8 cellular contexts compared by ENCODE assay signal in the genomic region with DNA sequence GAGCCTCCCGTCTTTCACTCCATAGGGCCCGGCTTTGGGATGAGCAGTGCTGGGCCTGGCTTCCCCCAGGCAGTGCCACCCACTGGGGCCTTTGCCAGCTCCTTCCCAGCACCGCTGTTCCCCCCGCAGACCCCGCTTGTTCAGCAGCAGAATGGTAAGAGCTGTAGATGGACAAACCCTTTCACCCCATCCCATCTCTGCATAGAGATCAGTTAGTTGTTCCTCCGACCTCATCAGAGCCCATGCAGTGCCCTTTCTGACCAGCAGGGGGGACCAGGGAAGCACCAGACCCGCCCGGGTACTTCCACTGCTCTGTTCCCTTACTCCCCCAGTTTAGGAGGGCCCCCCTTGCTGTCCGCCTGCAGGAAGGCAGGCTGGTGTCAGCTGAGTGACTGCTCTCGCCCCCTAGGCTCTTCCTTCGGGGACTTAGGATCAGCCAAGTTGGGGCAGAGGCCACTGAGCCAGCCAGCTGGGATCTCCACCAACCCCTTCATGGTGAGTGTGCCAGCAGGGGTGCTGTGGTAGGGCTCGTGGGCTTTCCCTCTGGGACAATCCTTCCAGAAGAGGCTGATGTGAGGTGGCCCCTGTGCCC. TPM values are rescaled to one million over a fixed set of nuclear protein-coding genes. Genes with fewer than 3 reads are reported as not detected.
DNase-seq lines count a peak whose midpoint lies in the region; ATAC-seq and TF ChIP-seq lines count a peak whose summit lies in the region.

No MANE protein-coding gene starts in this region.

- no peak for TF ChIP-seq EP300 in neural cell (conservative IDR thresholded peaks at IDR 0.05; ENCODE audit: poor library complexity, severe bottlenecking)

- H3K4me3 Mint-ChIP-seq in CD4-positive, alpha-beta T cell = no peak overlapping the region
- H3K4me3 Mint-ChIP-seq in activated T-cell treated with anti-CD3 and anti-CD28 coated beads, Interleukin-2, amount 50 U/mL, for 4 hours = no peak overlapping the region

- WGBS in testis, 2 donors = 40 to 51% methylated on average over 9 to 12 of the region's 12 CpGs

- no peaks in the 10 kb centered on the region for H3K27me3 Mint-ChIP-seq in CD4-positive, alpha-beta T cell
- no peaks in the 10 kb centered on the region for H3K27me3 Mint-ChIP-seq in activated T-cell treated with anti-CD3 and anti-CD28 coated beads, Interleukin-2, amount 50 U/mL, for 4 hours (ENCODE audit: low read depth)

- peaks cover 36% of the 10 kb centered on the region for H3K36me3 Mint-ChIP-seq in CD4-positive, alpha-beta T cell (ENCODE audit: low read depth)
- H3K36me3 Mint-ChIP-seq in activated T-cell treated with anti-CD3 and anti-CD28 coated beads, Interleukin-2, amount 50 U/mL, for 4 hours (ENCODE audit: insufficient read depth) = peaks cover 7% of the 10 kb centered on the region

- no peaks in the 10 kb centered on the region for H3K27me3 ChIP-seq in CD4-positive, alpha-beta T cell (ENCODE audit: control insufficient read depth, insufficient read depth, low read length)
- no peaks in the 10 kb centered on the region for H3K27me3 ChIP-seq in PC-3 (ENCODE audit: low read length)
- H3K27me3 ChIP-seq in fibroblast of lung (ENCODE audit: control insufficient read depth, insufficient read depth, low read length) = no peaks in the 10 kb centered on the region
- peaks cover 1% of the 10 kb centered on the region for H3K27me3 ChIP-seq in neural cell (ENCODE audit: insufficient read depth, low read depth, low read length)
- H3K27me3 ChIP-seq in testis = no peaks in the 10 kb centered on the region

- peak; percentile 75 to 90 (median 83) for DNase-seq in CD4-positive, alpha-beta T cell
- DNase-seq in PC-3 (peak; percentile 68), fibroblast of lung (ENCODE audit: low read depth in 2 of 2) (peak; percentile 42 to 72), testis (peak; percentile 90)
- DNase-seq in activated T-cell treated with anti-CD3 and anti-CD28 coated beads, Interleukin-2, amount 50 U/mL, for 4 hours = peak; percentile 87

- H3K9ac ChIP-seq in PC-3 (ENCODE audit: low read length) (no peak overlapping the region), fibroblast of lung (ENCODE audit: insufficient read depth, low read length) (no peak overlapping the region), neural cell (ENCODE audit: low read length) (no peak overlapping the region)

- H3K4me1 Mint-ChIP-seq in CD4-positive, alpha-beta T cell (ENCODE audit: low read depth) = peaks cover 34% of the 10 kb centered on the region
- peaks cover 23% of the 10 kb centered on the region for H3K4me1 Mint-ChIP-seq in activated T-cell treated with anti-CD3 and anti-CD28 coated beads, Interleukin-2, amount 50 U/mL, for 4 hours (ENCODE audit: low read depth)

- no TSS peak for BruUV-seq in PC-3 (replicated peaks; lab: Mats Ljungman, UMichigan)

- H3K9me3 ChIP-seq in CD4-positive, alpha-beta T cell (ENCODE audit: control insufficient read depth, low read length) = no peaks in the 10 kb centered on the region
- H3K9me3 ChIP-seq in HEK293 (ENCODE audit: control insufficient read depth, insufficient read depth, low read depth, low read length) = no peaks in the 10 kb centered on the region
- no peaks in the 10 kb centered on the region for H3K9me3 ChIP-seq in PC-3 (ENCODE audit: low read length)
- no peaks in the 10 kb centered on the region for H3K9me3 ChIP-seq in fibroblast of lung (ENCODE audit: control insufficient read depth, insufficient read depth, low read depth, low read length)
- no peaks in the 10 kb centered on the region for H3K9me3 ChIP-seq in neural cell (ENCODE audit: low read length)
- no peaks in the 10 kb centered on the region for H3K9me3 ChIP-seq in testis

- TF ChIP-seq RAD21 in neural cell (conservative IDR thresholded peaks at IDR 0.05) = peak; percentile 51

- H3F3A ChIP-seq in PC-3 (ENCODE audit: low read length, unreplicated experiment) = no peaks in the 10 kb centered on the region
- H3F3A ChIP-seq in neural cell (ENCODE audit: insufficient read depth, low read length, poor library complexity, severe bottlenecking) = no peaks in the 10 kb centered on the region

- H3K79me2 ChIP-seq in PC-3 (ENCODE audit: low read length) (no peaks in the 10 kb centered on the region), fibroblast of lung (ENCODE audit: control insufficient read depth, insufficient read depth, low read length) (no peaks in the 10 kb centered on the region), neural cell (replicated peaks; ENCODE audit: insufficient read depth, low read length) (no peaks in the 10 kb centered on the region)

- H3K9me3 Mint-ChIP-seq in CD4-positive, alpha-beta T cell = no peaks in the 10 kb centered on the region
- H3K9me3 Mint-ChIP-seq in activated T-cell treated with anti-CD3 and anti-CD28 coated beads, Interleukin-2, amount 50 U/mL, for 4 hours = no peaks in the 10 kb centered on the region

- H3K9me2 ChIP-seq in PC-3 (replicated peaks; ENCODE audit: low read length) = no peaks in the 10 kb centered on the region
- H3K9me2 ChIP-seq in neural cell (ENCODE audit: insufficient read depth, low read length) = no peaks in the 10 kb centered on the region

- H3K36me3 ChIP-seq in HEK293 (ENCODE audit: control insufficient read depth in 2 of 2, insufficient read depth in 1 of 2, low read length in 2 of 2) (peaks cover 0 to 13% of the 10 kb centered on the region in 2 experiments; a peak in 2 of 3 replicates), PC-3 (ENCODE audit: low read depth, low read length) (no peaks in the 10 kb centered on the region), fibroblast of lung (ENCODE audit: control insufficient read depth, insufficient read depth, low read length) (peaks cover 1% of the 10 kb centered on the region), neural cell (ENCODE audit: insufficient read depth, low read length) (no peaks in the 10 kb centered on the region), testis (ENCODE audit: low read depth, missing control alignments) (no peaks in the 10 kb centered on the region)

- no peak for TF ChIP-seq POLR2A in testis (IDR thresholded peaks at IDR 0.05)

- H2AFZ ChIP-seq in PC-3 (ENCODE audit: low read length) = no peak overlapping the region
- peak overlapping the region; percentile 27 for H2AFZ ChIP-seq in fibroblast of lung (ENCODE audit: low read length)
- H2AFZ ChIP-seq in neural cell (ENCODE audit: low read depth, low read length) = no peak overlapping the region

- POLR2A ChIA-PET in CD4-positive, alpha-beta T cell (lab: Charles Lee) = interaction anchor here (0.9 to 6.6 kb wide), 5 partner anchors 14 to 142 kb away, joined by 3 to 92 read pairs (median 4); a partner anchor contains a TSS
- POLR2A ChIA-PET in HEK293 (lab: Yijun Ruan, JAX) (interaction anchor here (0.5 to 4.4 kb wide), 2 partner anchors 22 to 98 kb away, joined by 3 to 26 read pairs; a partner anchor contains a TSS), PC-3 (lab: Charles Lee; ENCODE audit: unreplicated experiment) (interaction anchor here (0.6 kb wide), 1 partner anchor 277 kb away, joined by 3 read pairs; no protein-coding TSS in a partner anchor)

- H3K4me1 ChIP-seq in HEK293 (ENCODE audit: control insufficient read depth, insufficient read depth, low read length) = no peaks in the 10 kb centered on the region
- no peaks in the 10 kb centered on the region for H3K4me1 ChIP-seq in PC-3 (ENCODE audit: insufficient read depth, low read length)
- H3K4me1 ChIP-seq in fibroblast of lung (ENCODE audit: control insufficient read depth, extremely low read depth, insufficient read depth, low read length) = no peaks in the 10 kb centered on the region
- H3K4me1 ChIP-seq in testis = peaks cover 27% of the 10 kb centered on the region

- ATAC-seq in CD4-positive, alpha-beta T cell (ENCODE audit: poor library complexity) = peak; percentile 76
- ATAC-seq in PC-3 (peak; percentile 76), GM21526 (IDR thresholded peaks at IDR 0.05; ENCODE audit: low FRiP score, unreplicated experiment) (no peak)
- ATAC-seq in activated T-cell treated with anti-CD3 and anti-CD28 coated beads, Interleukin-2, amount 50 U/mL, for 4 hours = peak; percentile 75 to 77

- intact Hi-C loops in CD4-positive, alpha-beta T cell (cut with DNase I, micrococcal nuclease) = loop anchor here (1.0 to 2.0 kb wide), 5 partner anchors 19 to 287 kb away; no protein-coding TSS in a partner anchor
- intact Hi-C loops in PC-3 (cut with micrococcal nuclease) = loop anchor here (1.0 kb wide), 1 partner anchor 24 kb away; no protein-coding TSS in a partner anchor
- intact Hi-C loops in testis (cut with DNase I; ENCODE audit: low total_unique reads) = no loop called here

- CTCF ChIA-PET in CD4-positive, alpha-beta T cell (lab: Charles Lee) = interaction anchor here (0.7 to 2.0 kb wide), 9 partner anchors 16 to 464 kb away, joined by 3 to 8 read pairs (median 4); a partner anchor contains a TSS
- CTCF ChIA-PET in HEK293 (lab: Yijun Ruan, JAX) (interaction anchor here (0.6 to 3.4 kb wide), 30 partner anchors 9 to 814 kb away, joined by 3 to 37 read pairs (median 4); a partner anchor contains a TSS), PC-3 (lab: Charles Lee) (interaction anchor here (2.5 kb wide), 1 partner anchor 25 kb away, joined by 12 read pairs; no protein-coding TSS in a partner anchor)

- peak; percentile 92 for TF ChIP-seq CTCF in CD4-positive, alpha-beta T cell (IDR thresholded peaks at IDR 0.05)
- peak; percentile 89 for TF ChIP-seq CTCF in HEK293 (tag by site-specific recombination; IDR thresholded peaks at IDR 0.05)
- peak; percentile 87 for TF ChIP-seq CTCF in PC-3 (conservative IDR thresholded peaks at IDR 0.05; ENCODE audit: low read depth, low read length)
- peak; percentile 96 to 99 for TF ChIP-seq CTCF in fibroblast of lung (conservative IDR thresholded peaks at IDR 0.05 in 1 of 2, IDR thresholded peaks at IDR 0.05 in 1 of 2; ENCODE audit: low read depth in 1 of 2, low read length in 2 of 2)
- peak; percentile 68 for TF ChIP-seq CTCF in neural cell (IDR thresholded peaks at IDR 0.05; ENCODE audit: poor library complexity, severe bottlenecking)
- TF ChIP-seq CTCF in testis (IDR thresholded peaks at IDR 0.05) = peak; percentile 91 to 97 (median 93)

- H3K4me2 ChIP-seq in PC-3 (ENCODE audit: low read length) = no peak overlapping the region
- H3K4me2 ChIP-seq in fibroblast of lung (ENCODE audit: extremely low read depth, insufficient read depth, low read length) = no peak overlapping the region
- no peak overlapping the region for H3K4me2 ChIP-seq in neural cell (ENCODE audit: low read length)

- no peak overlapping the region for H3K4me3 ChIP-seq in HEK293 (ENCODE audit: low read depth, low read length)
- H3K4me3 ChIP-seq in PC-3 (ENCODE audit: low read length) = no peak overlapping the region
- H3K4me3 ChIP-seq in fibroblast of lung (replicated peaks in 1 of 4; ENCODE audit: control extremely low read depth in 1 of 4, insufficient read depth in 1 of 4, low read depth in 3 of 4, low read length in 4 of 4) = no peak overlapping the region
- H3K4me3 ChIP-seq in neural cell (ENCODE audit: low read length) = no peak overlapping the region
- H3K4me3 ChIP-seq in testis = no peak overlapping the region

- H3K27ac Mint-ChIP-seq in CD4-positive, alpha-beta T cell = no peak overlapping the region

- no peaks in the 10 kb centered on the region for H4K20me1 ChIP-seq in PC-3 (ENCODE audit: low read length)
- H4K20me1 ChIP-seq in fibroblast of lung (ENCODE audit: control insufficient read depth, extremely low read depth, insufficient read depth, low read length) = no peaks in the 10 kb centered on the region
- no peaks in the 10 kb centered on the region for H4K20me1 ChIP-seq in neural cell (ENCODE audit: insufficient read depth)

- no peak overlapping the region for H3K27ac ChIP-seq in CD4-positive, alpha-beta T cell (ENCODE audit: low read depth, low read length)
- H3K27ac ChIP-seq in HEK293 (ENCODE audit: extremely low read depth, low read depth, low read length) = no peak overlapping the region
- no peak overlapping the region for H3K27ac ChIP-seq in PC-3 (ENCODE audit: low read length)
- no peak overlapping the region for H3K27ac ChIP-seq in fibroblast of lung (ENCODE audit: insufficient read depth, low read length)
- no peak overlapping the region for H3K27ac ChIP-seq in neural cell (ENCODE audit: low read length)
- no peak overlapping the region for H3K27ac ChIP-seq in testis

RNA-seq across cellular contexts. Expression of a gene that starts 9.8 kb away (rescaled TPM):
- 10 to 100 TPM; 52.0 to 53.4 TPM for total RNA-seq in CD4-positive, alpha-beta T cell
- total RNA-seq in PC-3 (2014; rRNA removed) (0.22 and 0.52 TPM in 2 replicates), fibroblast of lung (not detected in 2 replicates), testis (10 to 100 TPM; 28.4 to 29.9 TPM)
- 1 to 10 TPM; 6.2 to 8.1 (median 7.6) TPM for total RNA-seq in activated T-cell treated with anti-CD3 and anti-CD28 coated beads, Interleukin-2, amount 50 U/mL, for 4 hours
- polyA plus RNA-seq in fibroblast of lung (0.22 TPM in 1 of 2 replicates, not detected in the other), neural cell (0.46 and 0.52 TPM in 2 replicates), testis (ENCODE audit: insufficient read depth, low read depth, low replicate concordance) (30.3 TPM)
- polyA plus RNA-seq in fibroblast of lung (2012) = 0.21 TPM in 1 of 2 replicates, not detected in the other
- polyA minus RNA-seq in fibroblast of lung (ENCODE audit: low replicate concordance) (not detected in 2 replicates), neural cell (not detected in 2 replicates)

RNA-seq across cellular contexts. Expression of a gene that starts 22.0 kb away (rescaled TPM):
- total RNA-seq in CD4-positive, alpha-beta T cell = 100 to 1,000 TPM; 313 to 317 TPM
- total RNA-seq in PC-3 (2014; rRNA removed) (15.6 and 28.7 TPM in 2 replicates), fibroblast of lung (5.6 and 7.3 TPM in 2 replicates), testis (100 to 1,000 TPM; 314 to 378 TPM)
- total RNA-seq in activated T-cell treated with anti-CD3 and anti-CD28 coated beads, Interleukin-2, amount 50 U/mL, for 4 hours = 10 to 100 TPM; 69.3 to 75.5 (median 73.1) TPM
- polyA plus RNA-seq in fibroblast of lung (9.6 and 11.6 TPM in 2 replicates), neural cell (17.2 and 25.1 TPM in 2 replicates), testis (ENCODE audit: insufficient read depth, low read depth, low replicate concordance) (159 TPM)
- 19.6 and 20.6 TPM in 2 replicates for polyA plus RNA-seq in fibroblast of lung (2012)
- polyA minus RNA-seq in fibroblast of lung (ENCODE audit: low replicate concordance) (13.6 and 15.3 TPM in 2 replicates), neural cell (20.1 and 24.3 TPM in 2 replicates)

RNA-seq across cellular contexts. Expression of a gene that starts 22.2 kb away (rescaled TPM):
- total RNA-seq in CD4-positive, alpha-beta T cell = under 1 TPM; 0.66 to 0.78 TPM
- total RNA-seq in PC-3 (2014; rRNA removed) = 0.40 TPM in 1 of 2 replicates, not detected in the other
- under 1 TPM; 0.14 to 0.40 (median 0.34) TPM for total RNA-seq in activated T-cell treated with anti-CD3 and anti-CD28 coated beads, Interleukin-2, amount 50 U/mL, for 4 hours
- 0.33 and 0.51 TPM in 2 replicates for total RNA-seq in fibroblast of lung
- 0.23 and 0.32 TPM in 2 replicates for polyA plus RNA-seq in fibroblast of lung
- polyA plus RNA-seq in fibroblast of lung (2012) = 0.27 and 0.33 TPM in 2 replicates
- 1.1 TPM in 1 of 2 replicates, not detected in the other for polyA minus RNA-seq in fibroblast of lung (ENCODE audit: low replicate concordance)
- 0.52 and 1.5 TPM in 2 replicates for polyA plus RNA-seq in neural cell
- polyA minus RNA-seq in neural cell = 0.69 and 0.73 TPM in 2 replicates
- total RNA-seq in testis = 10 to 100 TPM; 37.5 to 74.5 TPM
- polyA plus RNA-seq in testis (ENCODE audit: insufficient read depth, low read depth, low replicate concordance) = 112 TPM

RNA-seq across cellular contexts. Expression of a gene that starts 24.9 kb away (rescaled TPM):
- 1 to 10 TPM; 6.6 to 9.9 TPM for total RNA-seq in CD4-positive, alpha-beta T cell
- total RNA-seq in PC-3 (2014; rRNA removed) (16.9 and 18.2 TPM in 2 replicates), fibroblast of lung (2.6 and 3.1 TPM in 2 replicates), testis (10 to 100 TPM; 62.0 to 67.2 TPM)
- total RNA-seq in activated T-cell treated with anti-CD3 and anti-CD28 coated beads, Interleukin-2, amount 50 U/mL, for 4 hours = 10 to 100 TPM; 58.6 to 72.0 (median 65.9) TPM
- polyA plus RNA-seq in fibroblast of lung (2.4 and 3.2 TPM in 2 replicates), neural cell (3.4 and 7.5 TPM in 2 replicates), testis (ENCODE audit: insufficient read depth, low read depth, low replicate concordance) (51.4 TPM)
- 5.8 and 8.8 TPM in 2 replicates for polyA plus RNA-seq in fibroblast of lung (2012)
- polyA minus RNA-seq in fibroblast of lung (ENCODE audit: low replicate concordance) (8.1 and 12.4 TPM in 2 replicates), neural cell (5.0 and 11.4 TPM in 2 replicates)

RNA-seq across cellular contexts. Expression of a gene that starts 38.3 kb away (rescaled TPM):
- total RNA-seq in CD4-positive, alpha-beta T cell = 1 to 10 TPM; 6.7 to 7.5 TPM
- total RNA-seq in PC-3 (2014; rRNA removed) (8.6 and 16.3 TPM in 2 replicates), fibroblast of lung (116 and 128 TPM in 2 replicates), testis (10 to 100 TPM; 26.0 to 30.2 TPM)
- total RNA-seq in activated T-cell treated with anti-CD3 and anti-CD28 coated beads, Interleukin-2, amount 50 U/mL, for 4 hours = 1 to 10 TPM; 1.4 to 3.1 (median 2.0) TPM
- polyA plus RNA-seq in fibroblast of lung (176 and 211 TPM in 2 replicates), neural cell (0.48 and 2.0 TPM in 2 replicates), testis (ENCODE audit: insufficient read depth, low read depth, low replicate concordance) (104 TPM)
- 521 and 677 TPM in 2 replicates for polyA plus RNA-seq in fibroblast of lung (2012)
- polyA minus RNA-seq in fibroblast of lung (ENCODE audit: low replicate concordance) (250 and 558 TPM in 2 replicates), neural cell (1.2 TPM in 1 of 2 replicates, not detected in the other)

Comparison
In these comparisons a context has a peak if more than half of its experiments do, and no peak if none do; other contexts are left out.
1. RNA of a gene that starts 22.0 kb away (total RNA-seq): 314 to 378 TPM in testis and 313 to 317 TPM in CD4-positive, alpha-beta T cell; 69.3 to 75.5 TPM in activated T-cell treated with anti-CD3 and anti-CD28 coated beads, Interleukin-2, amount 50 U/mL, for 4 hours, 15.6 to 28.7 TPM in PC-3 and 5.6 to 7.3 TPM in fibroblast of lung; every median in the first group is over 4 times any median in the second.
2. RNA of a gene that starts 22.2 kb away (total RNA-seq): 37.5 to 74.5 TPM in testis; 0.66 to 0.78 TPM in CD4-positive, alpha-beta T cell, 0.40 TPM in PC-3, 0.14 to 0.40 TPM in activated T-cell treated with anti-CD3 and anti-CD28 coated beads, Interleukin-2, amount 50 U/mL, for 4 hours and 0.33 to 0.51 TPM in fibroblast of lung; every median in the first group is over 10 times any median in the second.
3. Peak in every context shown above with its lines, with median percentiles within 50 percentile points of each other: DNase-seq and CTCF ChIP-seq.